In the genomic region with DNA sequence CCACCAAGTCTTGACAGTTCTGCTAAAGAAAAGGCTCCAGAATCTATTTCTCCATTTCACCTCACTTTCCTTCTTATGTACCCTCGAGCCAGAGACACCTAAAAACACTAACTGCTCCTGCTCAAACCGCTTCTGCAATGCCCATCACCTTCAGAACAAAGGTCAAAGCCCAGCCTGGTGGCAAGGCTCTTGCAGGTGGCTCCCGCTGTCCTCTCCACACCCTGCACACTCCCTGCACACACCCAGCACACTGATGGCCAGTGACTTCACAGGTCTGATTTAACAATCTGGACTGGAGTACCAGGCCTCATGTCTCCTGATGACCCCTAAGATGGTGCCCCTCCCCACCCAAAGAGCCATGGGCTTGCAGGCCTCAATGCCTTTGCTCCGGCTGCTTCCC, we compare ENCODE assay signal across 25 cellular contexts. TPM values are rescaled to one million over a fixed set of nuclear protein-coding genes. Genes with fewer than 3 reads are reported as not detected.
DNase-seq lines count a peak whose midpoint lies in the region; ATAC-seq and TF ChIP-seq lines count a peak whose summit lies in the region.
"Had no signal": no experiment of that assay in that cellular context is flagged by ENCODE, and none has a peak within 500 bp of the region (broad histone marks: within the 10 kb centered on the region; RNA-seq: fewer than 3 reads in every experiment).

No MANE protein-coding gene starts in this region.

- H3K36me3 ChIP-seq in CD4-positive, CD25-positive, alpha-beta regulatory T cell (ENCODE audit: control insufficient read depth, insufficient read depth, low read length): no peaks in the 10 kb centered on the region
- no peaks in the 10 kb centered on the region for H3K36me3 ChIP-seq in Loucy (ENCODE audit: insufficient read depth, low read length)
- H3K36me3 ChIP-seq in mucosa of descending colon (ENCODE audit: low read depth): no peaks in the 10 kb centered on the region

- H3K4me1 ChIP-seq in CD4-positive, CD25-positive, alpha-beta regulatory T cell (ENCODE audit: control insufficient read depth, insufficient read depth, low read length, poor library complexity, severe bottlenecking): no peaks in the 10 kb centered on the region
- H3K4me1 ChIP-seq in Loucy (ENCODE audit: insufficient read depth, low read length, poor library complexity, severe bottlenecking) (peaks cover 14% of the 10 kb centered on the region), mucosa of descending colon (ENCODE audit: low read depth) (no peaks in the 10 kb centered on the region)
- H3K4me1 ChIP-seq: A549 had no signal

- peaks cover 0 to 3% (median 0%) of the 10 kb centered on the region in 7 donors for H3K9me3 Mint-ChIP-seq in CD4-positive, CD25-positive, alpha-beta regulatory T cell
- H3K9me3 Mint-ChIP-seq in stimulated activated effector memory CD8-positive, alpha-beta T cell treated with anti-CD3 and anti-CD28 coated beads, Interleukin-12 subunit alpha, Interleukin-12 subunit beta, amount 100 ng/mL, for 72 hours: no peaks in the 10 kb centered on the region
- H3K9me3 Mint-ChIP-seq: CD4-positive, alpha-beta T cell; GM23338 had no signal

- H3K36me3 Mint-ChIP-seq in CD4-positive, CD25-positive, alpha-beta regulatory T cell: no peaks in the 10 kb centered on the region
- peaks cover 6% of the 10 kb centered on the region for H3K36me3 Mint-ChIP-seq in stimulated activated effector memory CD8-positive, alpha-beta T cell treated with anti-CD3 and anti-CD28 coated beads, Interleukin-12 subunit alpha, Interleukin-12 subunit beta, amount 100 ng/mL, for 72 hours

- TF ChIP-seq CTCF in Loucy (conservative IDR thresholded peaks at IDR 0.05; ENCODE audit: low read length) (no peak), mucosa of descending colon (IDR thresholded peaks at IDR 0.05) (no peak)

- ATAC-seq in CD4-positive, CD25-positive, alpha-beta regulatory T cell (ENCODE audit: low read depth in 2 of 2): no peak
- peak; percentile 88 for ATAC-seq in mucosa of descending colon
- ATAC-seq in stimulated activated effector memory CD8-positive, alpha-beta T cell treated with anti-CD3 and anti-CD28 coated beads, Interleukin-12 subunit alpha, Interleukin-12 subunit beta, amount 100 ng/mL, for 72 hours: no peak
- no peak for ATAC-seq in HG02970 (IDR thresholded peaks at IDR 0.05; ENCODE audit: low FRiP score, unreplicated experiment)
- ATAC-seq in GM21619 (IDR thresholded peaks at IDR 0.05; ENCODE audit: unreplicated experiment): no peak
- no peak for ATAC-seq in GM19328 (IDR thresholded peaks at IDR 0.05; ENCODE audit: unreplicated experiment)
- ATAC-seq: A549, GM23338, HCT116, PC-3 had no signal

- H3K79me2 ChIP-seq in Loucy (ENCODE audit: insufficient read depth, low read length): no peaks in the 10 kb centered on the region

- H3K4me1 Mint-ChIP-seq in CD4-positive, CD25-positive, alpha-beta regulatory T cell: peaks cover 0 to 16% (median 7%) of the 10 kb centered on the region in 4 donors
- peaks cover 12% of the 10 kb centered on the region for H3K4me1 Mint-ChIP-seq in stimulated activated effector memory CD8-positive, alpha-beta T cell treated with anti-CD3 and anti-CD28 coated beads, Interleukin-12 subunit alpha, Interleukin-12 subunit beta, amount 100 ng/mL, for 72 hours

- H3K4me3 ChIP-seq in CD4-positive, CD25-positive, alpha-beta regulatory T cell (ENCODE audit: low read depth, low read length): no peak overlapping the region
- H3K4me3 ChIP-seq in Loucy (ENCODE audit: low read length, poor library complexity, severe bottlenecking) (no peak overlapping the region), mucosa of descending colon (no peak overlapping the region)
- H3K4me3 ChIP-seq: A549, GM23338 had no signal

- intact Hi-C loops in mucosa of descending colon (cut with DNase I, micrococcal nuclease): no loop called here

- no peak overlapping the region for H3K4me2 ChIP-seq in Loucy (ENCODE audit: low read depth, low read length, poor library complexity, severe bottlenecking)
- H3K4me2 ChIP-seq: A549, GM23338 had no signal

- H3K9me2 ChIP-seq in Loucy (replicated peaks; ENCODE audit: low read depth, low read length): no peaks in the 10 kb centered on the region

- no peaks in the 10 kb centered on the region for H3K9me3 ChIP-seq in CD4-positive, CD25-positive, alpha-beta regulatory T cell (ENCODE audit: control insufficient read depth in 2 of 2, low read length in 2 of 2)
- H3K9me3 ChIP-seq in Loucy (ENCODE audit: insufficient read depth, low read depth, low read length): no peaks in the 10 kb centered on the region
- no peaks in the 10 kb centered on the region for H3K9me3 ChIP-seq in mucosa of descending colon
- H3K9me3 ChIP-seq: A549 had no signal

- peak overlapping the region in 2 of 3 donors; percentile 66 to 82 for H3K27ac Mint-ChIP-seq in CD4-positive, CD25-positive, alpha-beta regulatory T cell
- peak overlapping the region; percentile 18 for H3K27ac Mint-ChIP-seq in stimulated activated effector memory CD8-positive, alpha-beta T cell treated with anti-CD3 and anti-CD28 coated beads, Interleukin-12 subunit alpha, Interleukin-12 subunit beta, amount 100 ng/mL, for 72 hours
- H3K27ac Mint-ChIP-seq: B cell; CD4-positive, alpha-beta T cell; GM23338 had no signal

- H2AFZ ChIP-seq in Loucy (ENCODE audit: low read length): peak overlapping the region; percentile 66; the same call in 1 of the 2 replicates
- H2AFZ ChIP-seq: GM23338 had no signal

- no peaks in the 10 kb centered on the region for H3K27me3 ChIP-seq in CD4-positive, CD25-positive, alpha-beta regulatory T cell (ENCODE audit: control insufficient read depth, insufficient read depth, low read length)
- no peaks in the 10 kb centered on the region for H3K27me3 ChIP-seq in Loucy (ENCODE audit: insufficient read depth, low read length, poor library complexity, severe bottlenecking)

- H4K20me1 ChIP-seq in Loucy (ENCODE audit: insufficient read depth, low read length, poor library complexity, severe bottlenecking): no peaks in the 10 kb centered on the region

- no peak overlapping the region for H3K27ac ChIP-seq in CD4-positive, CD25-positive, alpha-beta regulatory T cell (ENCODE audit: insufficient read depth, low read length, poor library complexity, severe bottlenecking)
- H3K27ac ChIP-seq: A549 had no signal

- H3K9ac ChIP-seq in Loucy (ENCODE audit: low read depth, low read length, poor library complexity, severe bottlenecking): no peak overlapping the region

- no peak overlapping the region for H3K4me3 Mint-ChIP-seq in CD4-positive, CD25-positive, alpha-beta regulatory T cell
- H3K4me3 Mint-ChIP-seq in stimulated activated effector memory CD8-positive, alpha-beta T cell treated with anti-CD3 and anti-CD28 coated beads, Interleukin-12 subunit alpha, Interleukin-12 subunit beta, amount 100 ng/mL, for 72 hours: no peak overlapping the region
- H3K4me3 Mint-ChIP-seq: B cell; CD4-positive, alpha-beta T cell; GM23338 had no signal

- H3K27me3 Mint-ChIP-seq in CD4-positive, CD25-positive, alpha-beta regulatory T cell: peaks cover 18% of the 10 kb centered on the region
- H3K27me3 Mint-ChIP-seq: B cell had no signal

- no peaks in the 10 kb centered on the region for H3F3A ChIP-seq in Loucy (ENCODE audit: low read depth)

- no peak for DNase-seq in CD4-positive, CD25-positive, alpha-beta regulatory T cell
- DNase-seq in mucosa of descending colon: peak in 2 of 3 donors; percentile 50 to 51
- no peak for DNase-seq in stimulated activated effector memory CD8-positive, alpha-beta T cell treated with anti-CD3 and anti-CD28 coated beads, Interleukin-12 subunit alpha, Interleukin-12 subunit beta, amount 100 ng/mL, for 72 hours (ENCODE audit: low spot score in 2 of 2)
- DNase-seq in NCI-H146 (lab: John Stamatoyannopoulos, UW): no peak
- DNase-seq: CD4-positive, alpha-beta T cell; COR-L47; DMS79; KBM-7; NCI-H1105 treated with DMSO at 0.1 percent for 48 hours; NCI-H1694; NCI-H2081 treated with DMSO at 0.1 percent for 48 hours; NCI-H2171 treated with DMSO at 0.1 percent for 48 hours; NCI-H446; NCI-H526; PC-3; Right ventricle myocardium superior had no signal

RNA-seq across cellular contexts. Expression of a gene that starts 9.8 kb away (rescaled TPM):
- total RNA-seq in CD4-positive, CD25-positive, alpha-beta regulatory T cell: 0.27 TPM
- polyA plus RNA-seq in CD4-positive, CD25-positive, alpha-beta regulatory T cell: under 1 TPM; 0.09 to 0.46 (median 0.38) TPM
- total RNA-seq in mucosa of descending colon: 1 to 10 TPM; 1.2 to 3.8 (median 2.0) TPM

RNA-seq across cellular contexts. Expression of a gene that starts 38.0 kb away (rescaled TPM):
- not detected for total RNA-seq in CD4-positive, CD25-positive, alpha-beta regulatory T cell
- under 1 TPM in 1 of 4 donors, not detected in 3; 0.21 TPM for polyA plus RNA-seq in CD4-positive, CD25-positive, alpha-beta regulatory T cell
- under 1 TPM; 0.41 to 0.96 (median 0.58) TPM for total RNA-seq in mucosa of descending colon
- total RNA-seq: RPMI7951 had no signal

RNA-seq across cellular contexts. Expression of a gene that starts 40.3 kb away (rescaled TPM):
- total RNA-seq in CD4-positive, CD25-positive, alpha-beta regulatory T cell: 14.6 TPM
- polyA plus RNA-seq in CD4-positive, CD25-positive, alpha-beta regulatory T cell: 10 to 100 TPM; 21.8 to 25.8 (median 23.0) TPM
- 10 to 100 TPM; 29.5 to 34.9 (median 31.1) TPM for total RNA-seq in mucosa of descending colon

RNA-seq across cellular contexts. Expression of a gene that starts 43.0 kb away (rescaled TPM):
- 149 TPM for total RNA-seq in CD4-positive, CD25-positive, alpha-beta regulatory T cell
- polyA plus RNA-seq in CD4-positive, CD25-positive, alpha-beta regulatory T cell: 10 to 100 TPM; 53.3 to 80.7 (median 67.2) TPM
- total RNA-seq in mucosa of descending colon: 100 to 1,000 TPM in 1 of 3 donors, 10 to 100 TPM in 2; 80.6 to 108 (median 86.7) TPM

RNA-seq across cellular contexts. Expression of a gene that starts 52.3 kb away (rescaled TPM):
- total RNA-seq in CD4-positive, CD25-positive, alpha-beta regulatory T cell: 24.4 TPM
- 10 to 100 TPM in 3 of 4 donors, 1 to 10 TPM in 1; 7.2 to 20.9 (median 14.5) TPM for polyA plus RNA-seq in CD4-positive, CD25-positive, alpha-beta regulatory T cell
- total RNA-seq in mucosa of descending colon: 10 to 100 TPM; 11.7 to 18.0 (median 14.0) TPM
- total RNA-seq: PC-3 had no signal

Comparison
In these comparisons a context has a peak if more than half of its experiments do, and no peak if none do; other contexts are left out.
1. DNase-seq: peak in mucosa of descending colon (2 of 3); none in CD4-positive, CD25-positive, alpha-beta regulatory T cell (0 of 3), stimulated activated effector memory CD8-positive, alpha-beta T cell treated with anti-CD3 and anti-CD28 coated beads, Interleukin-12 subunit alpha, Interleukin-12 subunit beta, amount 100 ng/mL, for 72 hours (0 of 2) and NCI-H146 (single experiment).